Comparison of ENCODE assay signal across 37 cellular contexts in genomic region chr3:122190525-122190924, GRCh38. TPM values are rescaled to one million over a fixed set of nuclear protein-coding genes. Genes with fewer than 3 reads are reported as not detected.
"Had no signal": no experiment of that assay in that cellular context is flagged by ENCODE, and none has a peak within 500 bp of the region (broad histone marks: within the 10 kb centered on the region; RNA-seq: fewer than 3 reads in every experiment).

No MANE protein-coding gene starts in this region.

- H3K9me3 ChIP-seq: adrenal gland, ascending aorta, body of pancreas, breast epithelium had no signal

- H3K4me3 ChIP-seq: adrenal gland, ascending aorta, body of pancreas, breast epithelium, cardiac muscle cell had no signal

- H3K27me3 ChIP-seq: adrenal gland, ascending aorta, body of pancreas had no signal

- DNase-seq: activated effector memory CD4-positive, alpha-beta T cell treated with anti-CD3 and anti-CD28 coated beads, Interleukin-2, amount 50 U/mL, for 16 hours; activated effector memory CD4-positive, alpha-beta T cell treated with Interleukin-2 at 50 U/mL for 16 hours; activated gamma-delta T cell; activated gamma-delta T cell treated with Interleukin-2 at 50 U/mL for 16 hours; activated naive CD4-positive, alpha-beta T cell; activated naive CD4-positive, alpha-beta T cell treated with anti-CD3 and anti-CD28 coated beads for 36 hours; activated naive CD4-positive, alpha-beta T cell treated with anti-CD3 and anti-CD28 coated beads, Interleukin-2, amount 10 ng/mL, durations not matched to agents 7 days and 5 days; activated naive CD4-positive, alpha-beta T cell treated with Interleukin-2 at 50 U/mL for 16 hours; activated naive CD8-positive, alpha-beta T cell treated with anti-CD3 and anti-CD28 coated beads for 36 hours; activated naive CD8-positive, alpha-beta T cell treated with anti-CD3 and anti-CD28 coated beads, Interleukin-2, amount 10 ng/mL, durations not matched to agents 7 days and 5 days; activated naive CD8-positive, alpha-beta T cell treated with anti-CD3 and anti-CD28 coated beads, Interleukin-2, amount 50 U/mL, for 24 hours; activated T-cell treated with anti-CD3 and anti-CD28 coated beads, Interleukin-2, amount 50 U/mL, for 1 hour; activated T-cell treated with anti-CD3 and anti-CD28 coated beads, Interleukin-2, amount 50 U/mL, for 24 hours; activated T-cell treated with anti-CD3 and anti-CD28 coated beads, Interleukin-2, amount 50 U/mL, for 4 hours; activated T-cell treated with anti-CD3 and anti-CD28 coated beads, Interleukin-2, amount 50 U/mL, for 48 hours; activated T-cell treated with anti-CD3 and anti-CD28 coated beads, Interleukin-2, amount 50 U/mL, for 72 hours; adrenal gland; amniotic stem cell; amygdala; anterior cingulate cortex; aorta; body of pancreas; brain microvascular endothelial cell; caudate nucleus; central memory CD4-positive, alpha-beta T cell; cerebellar nuclear complex had no signal

- H3K36me3 ChIP-seq: adrenal gland, ascending aorta, brain microvascular endothelial cell, breast epithelium, cardiac muscle cell had no signal

- ATAC-seq: activated naive CD4-positive, alpha-beta T cell treated with anti-CD3 and anti-CD28 coated beads, Interleukin-2, amount 50 U/mL, for 72 hours; activated naive CD8-positive, alpha-beta T cell treated with anti-CD3 and anti-CD28 coated beads, Interleukin-2, amount 50 U/mL, for 24 hours; activated T-cell treated with anti-CD3 and anti-CD28 coated beads, Interleukin-2, amount 50 U/mL, for 4 hours; activated T-cell treated with anti-CD3 and anti-CD28 coated beads, Interleukin-2, amount 50 U/mL, for 72 hours; activated T-helper 17 cell treated with anti-CD3 and anti-CD28 coated beads, Interleukin-2, amount 50 U/mL, for 72 hours; body of pancreas had no signal

- FAIRE-seq: astrocyte, bronchial epithelial cell had no signal

- H3K4me1 ChIP-seq: adrenal gland, ascending aorta, breast epithelium had no signal

- H3K27ac ChIP-seq: adrenal gland, ascending aorta, brain microvascular endothelial cell, breast epithelium, cardiac muscle cell had no signal

RNA-seq across cellular contexts. Expression of gene CASR, which starts 7.1 kb away (rescaled TPM):
- total RNA-seq: activated naive CD4-positive, alpha-beta T cell treated with anti-CD3 and anti-CD28 coated beads for 36 hours; activated naive CD4-positive, alpha-beta T cell treated with anti-CD3 and anti-CD28 coated beads, Interleukin-2, amount 50 U/mL, for 72 hours; activated naive CD8-positive, alpha-beta T cell treated with anti-CD3 and anti-CD28 coated beads for 36 hours; activated naive CD8-positive, alpha-beta T cell treated with anti-CD3 and anti-CD28 coated beads, Interleukin-2, amount 10 ng/mL, durations not matched to agents 7 days and 5 days; activated T-helper 1 cell treated with anti-CD3 and anti-CD28 coated beads, Interleukin-12 subunit alpha, Interleukin-12 subunit beta, Interleukin-2, Interleukin-4 antibody, amounts not matched to agents 30 ng/mL and 10 ng/mL and 1 ng/mL, durations not matched to agents 14 hours and 24 hours and 36 hours; activated T-helper 2 cell treated with anti-CD3 and anti-CD28 coated beads, Interferon-gamma antibody, Interleukin-2, Interleukin-4, amounts not matched to agents 10 μg/mL and 5 μg/mL and 100 μg/mL, durations not matched to agents 14 hours and 24 hours and 36 hours; aorta; ascending aorta; astrocyte; breast epithelium; bronchial epithelial cell; cardiac septum; chondrocyte had no signal
- polyA plus RNA-seq: aorta, cardiac muscle cell had no signal
